In genomic region chr11:12885717-12886226, GRCh38 we compare ENCODE assay signal across 14 cellular contexts.
DNase-seq lines count a peak whose midpoint lies in the region; ATAC-seq and TF ChIP-seq lines count a peak whose summit lies in the region.
"Had no signal": no experiment of that assay in that cellular context is flagged by ENCODE, and none has a peak within 500 bp of the region (broad histone marks: within the 10 kb centered on the region; RNA-seq: fewer than 3 reads in every experiment).

No MANE protein-coding gene starts in this region.

- CTCF ChIA-PET in activated naive CD4-positive, alpha-beta T cell treated with anti-CD3 and anti-CD28 coated beads, Interleukin-2, amount 10 ng/mL, durations not matched to agents 7 days and 5 days (lab: Charles Lee) = interaction anchor here (0.8 to 0.9 kb wide), 3 partner anchors 286 to 593 kb away, joined by 3 to 4 read pairs (median 3); no protein-coding TSS in a partner anchor

- H3K36me3 Mint-ChIP-seq in GM23338 (ENCODE audit: low read depth) = peaks cover 65% of the 10 kb centered on the region
- H3K36me3 Mint-ChIP-seq in endothelial cell (ENCODE audit: low read depth, unreplicated experiment) = peaks cover 29% of the 10 kb centered on the region
- H3K36me3 Mint-ChIP-seq in activated naive CD4-positive, alpha-beta T cell treated with anti-CD3 and anti-CD28 coated beads, Interleukin-2, amount 10 ng/mL, durations not matched to agents 7 days and 5 days = no peaks in the 10 kb centered on the region

- no peak for DNase-seq in GM23338 (ENCODE audit: low spot score)
- peak; percentile 40 for DNase-seq in NCI-H69 (lab: John Stamatoyannopoulos, UW)
- DNase-seq in endothelial cell (ENCODE audit: low spot score) = no peak
- DNase-seq in osteoblast (ENCODE audit: insufficient read length, low spot score, missing footprints) = no peak
- DNase-seq in smooth muscle cell (lab: John Stamatoyannopoulos, UW; ENCODE audit: unreplicated experiment) = no peak
- DNase-seq in AG08395 (ENCODE audit: low spot score) = no peak
- no peak for DNase-seq in AML-193 (lab: John Stamatoyannopoulos, UW)
- DNase-seq in activated naive CD4-positive, alpha-beta T cell treated with anti-CD3 and anti-CD28 coated beads, Interleukin-2, amount 10 ng/mL, durations not matched to agents 7 days and 5 days = no peak
- DNase-seq: DMS79, KG1, NCI-H187 treated with DMSO at 0.1 percent for 48 hours, SHP77 had no signal

- H3K27ac ChIP-seq in GM23338 (ENCODE audit: low read depth) = 0 out of 2 replicates have a peak overlapping the region, but pooled peaks have one; percentile 36
- peak overlapping the region; percentile 3 for H3K27ac ChIP-seq in osteoblast (ENCODE audit: low read depth, low read length)
- no peak overlapping the region for H3K27ac ChIP-seq in smooth muscle cell (ENCODE audit: low read depth)
- H3K27ac ChIP-seq: C4-2B had no signal

- no peaks in the 10 kb centered on the region for H3K9me3 ChIP-seq in osteoblast (ENCODE audit: low read depth, low read length)
- H3K9me3 ChIP-seq in smooth muscle cell (replicated peaks; ENCODE audit: low read depth) = no peaks in the 10 kb centered on the region

- H3K4me1 ChIP-seq in GM23338 (ENCODE audit: insufficient read depth) = no peaks in the 10 kb centered on the region
- peaks cover 23% of the 10 kb centered on the region for H3K4me1 ChIP-seq in osteoblast (ENCODE audit: insufficient read depth, low read length)
- peaks cover 2% of the 10 kb centered on the region for H3K4me1 ChIP-seq in smooth muscle cell (ENCODE audit: low read depth)

- no peaks in the 10 kb centered on the region; the same call in 1 of the 2 replicates for H3K36me3 ChIP-seq in GM23338 (ENCODE audit: insufficient read depth)
- H3K36me3 ChIP-seq in osteoblast (ENCODE audit: insufficient read depth, low read length) = peaks cover 57% of the 10 kb centered on the region
- peaks cover 4% of the 10 kb centered on the region for H3K36me3 ChIP-seq in smooth muscle cell (ENCODE audit: low read depth)

- H4K20me1 ChIP-seq in GM23338 (replicated peaks; ENCODE audit: insufficient read depth) (no peaks in the 10 kb centered on the region), osteoblast (ENCODE audit: insufficient read depth, low read length) (peaks cover 5% of the 10 kb centered on the region), smooth muscle cell (ENCODE audit: low read depth) (peaks cover 13% of the 10 kb centered on the region)

- no peak overlapping the region for H3K4me2 ChIP-seq in GM23338
- H3K4me2 ChIP-seq in osteoblast (ENCODE audit: insufficient read depth, low read length) = no peak overlapping the region
- no peak overlapping the region for H3K4me2 ChIP-seq in smooth muscle cell

- H3F3A ChIP-seq in GM23338 (replicated peaks; ENCODE audit: low read depth) (no peaks in the 10 kb centered on the region), smooth muscle cell (ENCODE audit: low read depth) (peaks cover 29% of the 10 kb centered on the region)

- H3K27ac Mint-ChIP-seq in GM23338 (peak overlapping the region; percentile 67; the same call in 1 of the 2 replicates), endothelial cell (ENCODE audit: unreplicated experiment) (peak overlapping the region; percentile 71)
- H3K27ac Mint-ChIP-seq in activated naive CD4-positive, alpha-beta T cell treated with anti-CD3 and anti-CD28 coated beads, Interleukin-2, amount 10 ng/mL, durations not matched to agents 7 days and 5 days = no peak overlapping the region

- H3K4me3 Mint-ChIP-seq in GM23338 (no peak overlapping the region), endothelial cell (ENCODE audit: unreplicated experiment) (peak overlapping the region; percentile 15)
- no peak overlapping the region for H3K4me3 Mint-ChIP-seq in activated naive CD4-positive, alpha-beta T cell treated with anti-CD3 and anti-CD28 coated beads, Interleukin-2, amount 10 ng/mL, durations not matched to agents 7 days and 5 days

- H3K4me1 Mint-ChIP-seq in GM23338 (peaks cover 11% of the 10 kb centered on the region), endothelial cell (ENCODE audit: unreplicated experiment) (peaks cover 34% of the 10 kb centered on the region)
- H3K4me1 Mint-ChIP-seq in activated naive CD4-positive, alpha-beta T cell treated with anti-CD3 and anti-CD28 coated beads, Interleukin-2, amount 10 ng/mL, durations not matched to agents 7 days and 5 days = no peaks in the 10 kb centered on the region

- H3K27me3 ChIP-seq in GM23338 (ENCODE audit: insufficient read depth) (no peaks in the 10 kb centered on the region), osteoblast (ENCODE audit: insufficient read depth, low read length) (no peaks in the 10 kb centered on the region), smooth muscle cell (ENCODE audit: low read depth) (no peaks in the 10 kb centered on the region)

- H3K79me2 ChIP-seq in GM23338 (replicated peaks; ENCODE audit: insufficient read depth) (peaks cover 3% of the 10 kb centered on the region; the same call in 1 of the 2 replicates), osteoblast (ENCODE audit: insufficient read depth, low read length) (peaks cover 33% of the 10 kb centered on the region), smooth muscle cell (ENCODE audit: low read depth) (peaks cover 36% of the 10 kb centered on the region)

- H3K9ac ChIP-seq in smooth muscle cell (ENCODE audit: low read depth) = no peak overlapping the region

- H3K4me3 ChIP-seq in GM23338 = no peak overlapping the region
- no peak overlapping the region for H3K4me3 ChIP-seq in osteoblast (ENCODE audit: insufficient read depth, low read length)
- no peak overlapping the region for H3K4me3 ChIP-seq in smooth muscle cell

- ATAC-seq in GM23338 = no peak
- ATAC-seq: HepG2 had no signal

- TF ChIP-seq CTCF in GM23338 (conservative IDR thresholded peaks at IDR 0.05; ENCODE audit: low read depth in 2 of 2) = no peak
- TF ChIP-seq CTCF in endothelial cell (IDR thresholded peaks at IDR 0.05; ENCODE audit: unreplicated experiment) = no peak
- no peak for TF ChIP-seq CTCF in osteoblast (IDR thresholded peaks at IDR 0.05; ENCODE audit: extremely low read depth, low read depth, low read length)
- TF ChIP-seq CTCF in smooth muscle cell (IDR thresholded peaks at IDR 0.05; ENCODE audit: borderline replicate concordance, insufficient read depth, poor library complexity, severe bottlenecking) = no peak

- H2AFZ ChIP-seq in GM23338 = no peak overlapping the region
- H2AFZ ChIP-seq in osteoblast (ENCODE audit: low read length) = no peak overlapping the region
- no peak overlapping the region for H2AFZ ChIP-seq in smooth muscle cell (ENCODE audit: low read depth)

- no peaks in the 10 kb centered on the region for H3K9me3 Mint-ChIP-seq in GM23338
- H3K9me3 Mint-ChIP-seq in endothelial cell (ENCODE audit: unreplicated experiment) = no peaks in the 10 kb centered on the region
- H3K9me3 Mint-ChIP-seq in activated naive CD4-positive, alpha-beta T cell treated with anti-CD3 and anti-CD28 coated beads, Interleukin-2, amount 10 ng/mL, durations not matched to agents 7 days and 5 days = no peaks in the 10 kb centered on the region

- peaks cover 2% of the 10 kb centered on the region for H3K27me3 Mint-ChIP-seq in GM23338 (ENCODE audit: insufficient read depth, low read depth, poor library complexity)
- H3K27me3 Mint-ChIP-seq in endothelial cell (ENCODE audit: unreplicated experiment) = peaks cover 19% of the 10 kb centered on the region
- peaks cover 9% of the 10 kb centered on the region for H3K27me3 Mint-ChIP-seq in activated naive CD4-positive, alpha-beta T cell treated with anti-CD3 and anti-CD28 coated beads, Interleukin-2, amount 10 ng/mL, durations not matched to agents 7 days and 5 days

- 92% methylated on average over 8 of the region's 8 CpGs for WGBS in smooth muscle cell (ENCODE audit: low lambda C conversion rate)

- H3K9me2 ChIP-seq in GM23338 (ENCODE audit: insufficient read depth) = no peaks in the 10 kb centered on the region

TF ChIP-seq in GM23338, 12 proteins besides CTCF, POLR2A, EP300 and RAD21 (continues in another document):
- TF ChIP-seq EZH2phosphoT487 (IDR thresholded peaks at IDR 0.05; ENCODE audit: unreplicated experiment) (no peak), JUNB (IDR thresholded peaks at IDR 0.05; ENCODE audit: unreplicated experiment) (no peak), ZNF331 (CRISPR knock-in tag; IDR thresholded peaks at IDR 0.05; ENCODE audit: low read depth) (no peak), EZH2 (IDR thresholded peaks at IDR 0.05; ENCODE audit: low read depth, unreplicated experiment) (no peak), NANOG (IDR thresholded peaks at IDR 0.05; ENCODE audit: borderline replicate concordance) (no peak), ZNF114 (CRISPR knock-in tag; IDR thresholded peaks at IDR 0.05) (no peak), REST (IDR thresholded peaks at IDR 0.05; ENCODE audit: unreplicated experiment) (no peak), POLR2AphosphoS5 (IDR thresholded peaks at IDR 0.05; ENCODE audit: low read depth) (no peak)
